36 cellular contexts compared by ENCODE assay signal in the genomic region with DNA sequence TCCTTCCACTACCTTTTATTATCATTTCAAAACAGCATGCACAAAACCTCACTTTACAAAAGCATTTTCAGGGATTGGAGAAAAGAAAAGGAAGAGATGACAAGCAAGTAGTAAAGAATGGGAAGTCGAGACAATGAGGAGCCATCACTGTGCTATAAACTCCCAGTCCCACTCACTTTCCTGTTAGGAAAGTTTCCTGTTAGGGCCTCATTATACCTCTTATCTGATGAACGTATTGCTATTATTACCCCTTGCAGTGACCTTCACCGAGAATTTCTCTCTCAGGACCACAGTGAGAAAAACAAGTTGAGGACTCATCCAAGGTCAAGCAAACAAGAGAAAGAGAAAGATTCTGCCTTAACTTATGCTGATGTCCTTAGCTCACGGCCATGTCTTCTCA. TPM values are rescaled to one million over a fixed set of nuclear protein-coding genes. Genes with fewer than 3 reads are reported as not detected.
"Had no signal": no experiment of that assay in that cellular context is flagged by ENCODE, and none has a peak within 500 bp of the region (broad histone marks: within the 10 kb centered on the region; RNA-seq: fewer than 3 reads in every experiment).

No MANE protein-coding gene starts in this region.

- ATAC-seq: activated CD8-positive, alpha-beta T cell treated with anti-CD3 and anti-CD28 coated beads for 36 hours; activated naive CD4-positive, alpha-beta T cell treated with anti-CD3 and anti-CD28 coated beads, Interleukin-2, amount 50 U/mL, for 72 hours; activated T-cell treated with anti-CD3 and anti-CD28 coated beads, Interleukin-2, amount 50 U/mL, for 4 hours; activated T-cell treated with anti-CD3 and anti-CD28 coated beads, Interleukin-2, amount 50 U/mL, for 72 hours; activated T-helper 17 cell treated with anti-CD3 and anti-CD28 coated beads, Interleukin-2, amount 50 U/mL, for 72 hours; body of pancreas had no signal

- H3K9me3 ChIP-seq: adrenal gland, body of pancreas, breast epithelium had no signal

- H3K4me1 ChIP-seq: adrenal gland, body of pancreas, breast epithelium had no signal

- H3K4me3 ChIP-seq: adrenal gland, body of pancreas, breast epithelium had no signal

- FAIRE-seq: astrocyte, TTC549 had no signal

- H3K36me3 ChIP-seq: adrenal gland, brain microvascular endothelial cell, breast epithelium had no signal

- H3K27me3 ChIP-seq: adrenal gland, body of pancreas, brain microvascular endothelial cell, breast epithelium had no signal

- H3K27ac ChIP-seq: adrenal gland, body of pancreas, brain microvascular endothelial cell, breast epithelium, VCaP had no signal

- DNase-seq: activated B cell treated with CpG ODN at 0.5 μM for 24 hours; activated CD4-positive, alpha-beta memory T cell treated with anti-CD3 and anti-CD28 coated beads for 36 hours; activated CD4-positive, alpha-beta T cell treated with anti-CD3 and anti-CD28 coated beads for 4 hours; activated CD4-positive, alpha-beta T cell treated with anti-CD3 and anti-CD28 coated beads, Interleukin-2, amount 10 ng/mL, durations not matched to agents 24 days and 14 days; activated CD4-positive, alpha-beta T cell treated with anti-CD3 and anti-CD28 coated beads, Interleukin-2, amount 50 U/mL, for 1 hour; activated CD4-positive, alpha-beta T cell treated with anti-CD3 and anti-CD28 coated beads, Interleukin-2, amount 50 U/mL, for 4 hours; activated CD4-positive, CD25-positive, alpha-beta regulatory T cell treated with anti-CD3 and anti-CD28 coated beads, Interleukin-2, amount 50 U/mL, for 72 hours; activated CD8-positive, alpha-beta memory T cell treated with anti-CD3 and anti-CD28 coated beads, Interleukin-2, amount 50 U/mL, for 4 hours; activated CD8-positive, alpha-beta T cell treated with anti-CD3 and anti-CD28 coated beads for 36 hours; activated effector memory CD4-positive, alpha-beta T cell treated with anti-CD3 and anti-CD28 coated beads, Interleukin-2, amount 50 U/mL, for 16 hours; activated gamma-delta T cell treated with Interleukin-2 at 50 U/mL for 16 hours; activated naive CD4-positive, alpha-beta T cell; activated naive CD4-positive, alpha-beta T cell treated with anti-CD3 and anti-CD28 coated beads for 36 hours; activated naive CD4-positive, alpha-beta T cell treated with anti-CD3 and anti-CD28 coated beads, Interleukin-2, amount 50 U/mL, for 16 hours; activated naive CD8-positive, alpha-beta T cell treated with anti-CD3 and anti-CD28 coated beads for 36 hours; activated T-cell treated with anti-CD3 and anti-CD28 coated beads for 4 hours; activated T-cell treated with anti-CD3 and anti-CD28 coated beads, Interleukin-2, amount 50 U/mL, for 1 hour; activated T-cell treated with anti-CD3 and anti-CD28 coated beads, Interleukin-2, amount 50 U/mL, for 4 hours; activated T-cell treated with anti-CD3 and anti-CD28 coated beads, Interleukin-2, amount 50 U/mL, for 72 hours; adrenal gland; amniotic stem cell; aorta; body of pancreas; brain microvascular endothelial cell; central memory CD4-positive, alpha-beta T cell; T-helper 1 cell; T-helper 2 cell; T-helper 9 cell had no signal

RNA-seq across cellular contexts. Expression of a gene that starts 28.8 kb away (rescaled TPM):
- total RNA-seq: activated CD4-positive, alpha-beta memory T cell treated with anti-CD3 and anti-CD28 coated beads for 36 hours; activated CD4-positive, alpha-beta T cell treated with anti-CD3 and anti-CD28 coated beads, Interleukin-2, amount 10 ng/mL, durations not matched to agents 24 days and 14 days; activated CD8-positive, alpha-beta memory T cell treated with anti-CD3 and anti-CD28 coated beads for 36 hours; activated CD8-positive, alpha-beta T cell treated with anti-CD3 and anti-CD28 coated beads for 36 hours; activated naive CD4-positive, alpha-beta T cell treated with anti-CD3 and anti-CD28 coated beads for 36 hours; activated naive CD4-positive, alpha-beta T cell treated with anti-CD3 and anti-CD28 coated beads, Interleukin-2, amount 50 U/mL, for 72 hours; activated naive CD8-positive, alpha-beta T cell treated with anti-CD3 and anti-CD28 coated beads for 36 hours; activated T-cell treated with anti-CD3 and anti-CD28 coated beads, Interleukin-2, amount 50 U/mL, for 4 hours; activated T-cell treated with anti-CD3 and anti-CD28 coated beads, Interleukin-2, amount 50 U/mL, for 72 hours; activated T-helper 1 cell treated with anti-CD3 and anti-CD28 coated beads, Interleukin-12 subunit alpha, Interleukin-12 subunit beta, Interleukin-2, Interleukin-4 antibody, amounts not matched to agents 30 ng/mL and 10 ng/mL and 1 ng/mL, durations not matched to agents 14 hours and 24 hours and 36 hours; activated T-helper 17 cell treated with anti-CD3 and anti-CD28 coated beads, Interleukin-2, amount 50 U/mL, for 72 hours; body of pancreas had no signal
